Comparison of ENCODE assay signal across 20 cellular contexts in the genomic region with DNA sequence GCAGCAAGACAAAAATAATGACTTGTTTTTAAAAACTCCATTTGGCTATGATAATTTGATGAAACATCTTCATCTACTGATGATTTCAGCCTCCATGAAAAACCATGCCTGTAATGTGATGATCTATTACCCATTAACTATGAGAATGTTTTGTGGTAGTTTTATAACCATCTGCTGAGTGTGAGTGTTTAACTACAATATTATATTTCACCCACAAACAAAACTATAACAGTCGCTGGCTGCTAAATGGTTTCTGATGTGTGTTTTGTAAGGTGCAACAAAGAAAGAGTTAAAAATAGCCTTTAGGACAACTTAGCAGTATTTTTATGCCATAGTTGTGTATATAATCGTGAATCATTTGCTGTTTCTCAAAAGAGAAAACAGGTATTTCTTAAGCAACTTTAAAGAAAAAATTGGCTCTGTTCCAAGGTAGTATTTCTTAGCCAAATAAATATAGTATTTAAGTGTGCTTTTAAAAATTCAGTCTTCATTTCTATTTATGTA.
DNase-seq lines count a peak whose midpoint lies in the region; ATAC-seq and TF ChIP-seq lines count a peak whose summit lies in the region.
"Had no signal": no experiment of that assay in that cellular context is flagged by ENCODE, and none has a peak within 500 bp of the region (broad histone marks: within the 10 kb centered on the region; RNA-seq: fewer than 3 reads in every experiment).

No MANE protein-coding gene starts in this region.

- H3K4me1 ChIP-seq in RWPE2 (ENCODE audit: insufficient read depth, poor library complexity, severe bottlenecking), result peaks cover 25% of the 10 kb centered on the region

- intact Hi-C loops in head of caudate nucleus (cut with DNase I), result no loop called here

- DNase-seq in DMS53 (lab: John Stamatoyannopoulos, UW) (peak; percentile 78), LoVo (ENCODE audit: low spot score) (peak; percentile 42), RWPE2 (ENCODE audit: low spot score) (no peak), glomerular visceral epithelial cell (ENCODE audit: extremely low spot score) (peak; percentile 63), HPDE6-E6E7 (ENCODE audit: extremely low spot score) (no peak), NCI-H1436 (lab: John Stamatoyannopoulos, UW) (no peak), WERI-Rb-1 (no peak), head of caudate nucleus (no peak)
- DNase-seq: activated CD8-positive, alpha-beta memory T cell treated with anti-CD3 and anti-CD28 coated beads, Interleukin-2, amount 10 ng/mL, durations not matched to agents 7 days and 5 days; activated naive CD4-positive, alpha-beta T cell treated with anti-CD3 and anti-CD28 coated beads, Interleukin-2, amount 50 U/mL, for 16 hours; caudate nucleus; GOT3; NCI-H524 treated with DMSO at 0.1 percent for 48 hours; nephron progenitor cell; right cardiac atrium; SIG-M5; stimulated activated CD4-positive, alpha-beta T cell treated with anti-CD3 and anti-CD28 coated beads, Interleukin-4, amount 100 ng/mL, for 4 hours had no signal

- ATAC-seq in RWPE2 (ENCODE audit: low read depth), result no peak
- ATAC-seq: activated CD8-positive, alpha-beta memory T cell treated with anti-CD3 and anti-CD28 coated beads, Interleukin-2, amount 10 ng/mL, durations not matched to agents 7 days and 5 days; left lobe of liver; stimulated activated memory B cell treated with anti-CD40 and anti-IgM and Interleukin-4, amounts not matched to agents 10 μg/mL and 1 μg/mL and 100 μg/mL, for 72 hours had no signal

- H3K9me3 ChIP-seq in RWPE2 (ENCODE audit: severe bottlenecking) (no peaks in the 10 kb centered on the region), WERI-Rb-1 (ENCODE audit: severe bottlenecking) (no peaks in the 10 kb centered on the region)

- H3K36me3 ChIP-seq in RWPE2 (ENCODE audit: low read depth) (peaks cover 63% of the 10 kb centered on the region), WERI-Rb-1 (no peaks in the 10 kb centered on the region)

- H3K27ac ChIP-seq in RWPE2 (ENCODE audit: poor library complexity, severe bottlenecking), result peak overlapping the region; percentile 96
- H3K27ac ChIP-seq in WERI-Rb-1, result no peak overlapping the region
- H3K27ac ChIP-seq: HL-60 had no signal

- H3K27me3 ChIP-seq in RWPE2 (ENCODE audit: insufficient read depth, poor library complexity, severe bottlenecking) (no peaks in the 10 kb centered on the region), WERI-Rb-1 (ENCODE audit: insufficient read depth, low read depth, severe bottlenecking) (peaks cover 13% of the 10 kb centered on the region)

- TF ChIP-seq CTCF in RWPE2 (IDR thresholded peaks at IDR 0.05; ENCODE audit: poor library complexity, severe bottlenecking), result no peak
- TF ChIP-seq CTCF in WERI-Rb-1 (IDR thresholded peaks at IDR 0.05; ENCODE audit: low read depth, low read length), result no peak

- H3K4me3 ChIP-seq in RWPE2 (ENCODE audit: severe bottlenecking), result peak overlapping the region; percentile 58
- H3K4me3 ChIP-seq in WERI-Rb-1 (ENCODE audit: low read depth, low read length), result no peak overlapping the region

Comparison
In these comparisons a context has a peak if more than half of its experiments do, and no peak if none do; other contexts are left out.
1. DNase-seq: peak in DMS53 (single experiment), LoVo (single experiment) and glomerular visceral epithelial cell (single experiment); none in RWPE2 (single experiment), HPDE6-E6E7 (single experiment), NCI-H1436 (single experiment), WERI-Rb-1 (single experiment) and head of caudate nucleus (0 of 42).